1 cellular context compared by ENCODE assay signal in the genomic region with DNA sequence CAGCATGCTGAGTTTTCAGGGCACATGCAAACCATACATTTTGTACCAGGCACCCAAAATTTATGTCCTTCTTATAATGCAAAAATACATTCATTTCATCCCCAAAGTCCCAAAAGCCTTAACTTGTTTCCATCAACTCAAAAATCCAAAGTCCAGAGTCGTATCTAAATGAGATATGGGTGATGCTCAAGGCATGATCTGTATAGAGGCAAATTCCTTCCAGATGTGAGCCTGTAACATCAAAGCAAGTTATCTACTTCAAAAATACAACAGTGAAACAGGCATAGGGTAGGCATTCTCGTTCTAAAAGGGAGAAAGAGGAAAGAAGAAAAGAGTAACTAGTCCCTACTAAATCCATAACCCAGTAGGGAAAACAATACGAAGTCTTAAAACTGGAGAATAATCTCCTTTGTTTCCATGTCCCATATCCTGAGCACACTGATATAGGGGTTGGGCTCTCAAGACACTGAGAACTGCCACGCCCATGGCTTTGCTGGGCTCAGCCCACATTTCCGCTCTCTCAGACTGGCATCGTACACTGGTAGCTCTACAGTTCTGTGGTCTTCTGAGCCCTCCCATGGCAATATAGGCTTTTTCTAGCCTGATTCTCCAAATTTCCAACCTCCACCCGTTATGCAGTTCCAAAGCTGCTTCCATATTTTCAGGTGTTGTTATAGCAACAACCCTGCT.
TF ChIP-seq lines count a peak whose summit lies in the region.

No MANE protein-coding gene starts in this region.

TF ChIP-seq in K562, 482 proteins besides CTCF, POLR2A, EP300 and RAD21:
- TF ChIP-seq ZBTB43 (CRISPR knock-in tag; IDR thresholded peaks at IDR 0.05), result no peak
- TF ChIP-seq RFX1 (IDR thresholded peaks at IDR 0.05), result 0 out of 2 replicates have a peak, but pooled peaks have one; percentile 11
- no peak for TF ChIP-seq THRA (IDR thresholded peaks at IDR 0.05)
TF ChIP-seq in K562: peak in this region for 1.
